Comparison of ENCODE assay signal across 32 cellular contexts in the genomic region with DNA sequence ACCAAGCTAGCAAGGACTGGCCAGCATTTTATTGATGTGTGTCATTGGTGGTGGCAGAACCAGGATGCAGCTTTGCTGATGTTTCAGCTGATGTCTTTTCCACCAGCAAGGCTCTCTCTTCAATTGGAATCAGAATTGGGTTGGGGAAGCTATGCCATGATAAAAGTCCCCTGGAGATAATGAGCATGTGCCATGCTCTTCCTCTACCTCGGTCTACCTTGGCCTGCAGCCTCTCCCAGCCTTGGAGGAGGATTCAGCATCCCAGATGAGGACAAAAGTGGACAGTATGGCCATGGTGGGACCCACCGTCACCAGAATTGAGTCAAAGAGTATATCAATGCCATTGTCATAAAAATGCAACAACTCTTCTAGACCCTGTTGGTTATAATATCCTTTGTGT. TPM values are rescaled to one million over a fixed set of nuclear protein-coding genes. Genes with fewer than 3 reads are reported as not detected.
"Had no signal": no experiment of that assay in that cellular context is flagged by ENCODE, and none has a peak within 500 bp of the region (broad histone marks: within the 10 kb centered on the region; RNA-seq: fewer than 3 reads in every experiment).

No MANE protein-coding gene starts in this region.

- H3K27me3 ChIP-seq: left lung, pancreas, right lobe of liver, stomach, testis, thyroid gland, transverse colon, upper lobe of left lung, vagina had no signal

- H3K27ac ChIP-seq: left lung, lower lobe of right lung, pancreas, prostate gland, right lobe of liver, skin epidermis, stomach, testis, thyroid gland, transverse colon, upper lobe of left lung, vagina had no signal

- H3K4me3 ChIP-seq: left lung, lower lobe of right lung, pancreas, prostate gland, right lobe of liver, skin epidermis, stomach, testis, thyroid gland, transverse colon, upper lobe of left lung, vagina had no signal

- H3K4me1 ChIP-seq: lower lobe of right lung, prostate gland, testis, vagina had no signal

- H3K36me3 ChIP-seq: left lung, lower lobe of right lung, pancreas, prostate gland, right lobe of liver, stomach, thyroid gland, transverse colon, upper lobe of left lung, vagina had no signal

- FAIRE-seq: islet of Langerhans, kidney, pancreas had no signal

- H3K9me3 ChIP-seq: left lung, lower lobe of right lung, pancreas, prostate gland, right lobe of liver, stomach, testis, thyroid gland, transverse colon, upper lobe of left lung, vagina had no signal

- DNase-seq: hypothalamus; immature natural killer cell; kidney; left colon; left lung; lower lobe of right lung; mammary epithelial cell; mesenchymal stem cell; naive thymus-derived CD8-positive, alpha-beta T cell; nucleus accumbens; pancreas; posterior cingulate gyrus; retina; right lobe of liver; stimulated activated CD4-positive, alpha-beta T cell treated with anti-CD3 and anti-CD28 coated beads, Interleukin-12 subunit alpha, Interleukin-12 subunit beta, amount 100 ng/mL, for 4 hours; stimulated activated CD4-positive, alpha-beta T cell treated with anti-CD3 and anti-CD28 coated beads, Interleukin-15, amount 100 ng/mL, for 24 hours; stimulated activated CD4-positive, alpha-beta T cell treated with anti-CD3 and anti-CD28 coated beads, Interleukin-2, amount 100 ng/mL, for 24 hours; stimulated activated CD4-positive, alpha-beta T cell treated with anti-CD3 and anti-CD28 coated beads, Interleukin-4, amount 100 ng/mL, for 1 hour; stimulated activated naive B cell treated with anti-CD40 and anti-IgM and Interleukin-4, amounts not matched to agents 10 μg/mL and 1 μg/mL and 100 μg/mL, for 72 hours; stimulated activated naive CD8-positive, alpha-beta T cell treated with anti-CD3 and anti-CD28 coated beads, Interleukin-15, Interleukin-2, amounts not matched to agents 100 U/mL and 50 U/mL, for 24 hours; stomach; testis; thyroid gland; transverse colon; upper lobe of left lung had no signal

- ATAC-seq: left colon; left lung; lower lobe of right lung; naive thymus-derived CD8-positive, alpha-beta T cell; pancreas; right lobe of liver; stimulated activated naive B cell treated with anti-CD40 and anti-IgM and Interleukin-4, amounts not matched to agents 10 μg/mL and 1 μg/mL and 100 μg/mL, for 72 hours; stimulated activated naive CD8-positive, alpha-beta T cell treated with anti-CD3 and anti-CD28 coated beads, Interleukin-15, Interleukin-2, amounts not matched to agents 100 U/mL and 50 U/mL, for 24 hours had no signal

RNA-seq across cellular contexts. Expression of gene AVPR1B, which starts 8.6 kb away (rescaled TPM):
- total RNA-seq: left lung; liver; lower lobe of right lung; mammary epithelial cell; naive thymus-derived CD8-positive, alpha-beta T cell; neural crest cell; prostate gland; right lobe of liver; testis; upper lobe of left lung; urinary bladder; vagina had no signal
- polyA plus RNA-seq: immature natural killer cell; liver; mammary epithelial cell; naive thymus-derived CD8-positive, alpha-beta T cell; urinary bladder had no signal

RNA-seq across cellular contexts. Expression of gene RHEX, which starts 55.7 kb away (rescaled TPM):
- total RNA-seq: mammary epithelial cell had no signal
- polyA plus RNA-seq: mammary epithelial cell; naive thymus-derived CD8-positive, alpha-beta T cell had no signal
